Comparison of ENCODE assay signal across 8 cellular contexts in the genomic region with DNA sequence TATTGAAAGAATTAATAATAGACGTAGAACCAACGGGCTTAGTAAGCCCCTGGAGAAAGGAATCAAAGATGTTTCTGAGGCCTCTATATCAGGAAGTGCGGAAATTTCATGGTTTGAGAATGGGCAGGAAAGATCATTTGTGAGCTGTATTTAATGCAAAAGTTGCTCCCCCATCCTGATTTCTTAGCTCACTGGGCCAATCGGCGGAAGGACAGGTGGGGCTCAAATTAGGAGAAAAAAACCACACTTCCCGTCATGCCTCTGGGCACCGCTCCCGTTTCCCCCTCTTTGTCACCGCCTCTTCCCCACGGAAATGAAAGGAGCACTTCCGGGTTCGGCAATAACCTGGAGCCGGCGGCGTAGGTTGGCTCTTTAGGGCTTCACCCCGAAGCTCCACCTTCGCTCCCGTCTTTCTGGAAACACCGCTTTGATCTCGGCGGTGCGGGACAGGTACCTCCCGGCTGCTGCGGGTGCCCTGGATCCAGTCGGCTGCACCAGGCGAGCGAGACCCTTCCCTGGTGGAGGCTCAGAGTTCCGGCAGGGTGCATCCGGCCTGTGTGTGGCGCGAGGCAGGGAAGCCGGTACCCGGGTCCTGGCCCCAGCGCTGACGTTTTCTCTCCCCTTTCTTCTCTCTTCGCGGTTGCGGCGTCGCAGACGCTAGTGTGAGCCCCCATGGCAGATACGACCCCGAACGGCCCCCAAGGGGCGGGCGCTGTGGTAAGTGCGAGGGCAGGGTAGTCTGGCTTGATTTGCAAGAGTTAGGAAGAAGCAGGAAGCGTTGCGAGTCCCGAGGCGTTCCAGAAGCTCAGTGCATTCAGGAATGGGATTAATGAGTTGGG. TPM values are rescaled to one million over a fixed set of nuclear protein-coding genes. Genes with fewer than 3 reads are reported as not detected.
DNase-seq lines count a peak whose midpoint lies in the region; ATAC-seq and TF ChIP-seq lines count a peak whose summit lies in the region.

A gene with protein sequence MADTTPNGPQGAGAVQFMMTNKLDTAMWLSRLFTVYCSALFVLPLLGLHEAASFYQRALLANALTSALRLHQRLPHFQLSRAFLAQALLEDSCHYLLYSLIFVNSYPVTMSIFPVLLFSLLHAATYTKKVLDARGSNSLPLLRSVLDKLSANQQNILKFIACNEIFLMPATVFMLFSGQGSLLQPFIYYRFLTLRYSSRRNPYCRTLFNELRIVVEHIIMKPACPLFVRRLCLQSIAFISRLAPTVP (plus strand): TSS at position 617 of the 839 bp plus-strand sequence. CDS start 56 bp downstream, at position 673.

- peak within 1 kb of the TSS; percentile 99 for H3K4me3 Mint-ChIP-seq in chondrocyte (ENCODE audit: unreplicated experiment)

- H3K4me1 Mint-ChIP-seq in chondrocyte (ENCODE audit: low read depth): peaks cover 30% of the 10 kb centered on the region

- TF ChIP-seq POLR2A in GM19193 (IDR thresholded peaks at IDR 0.05; ENCODE audit: extremely low read depth, insufficient read depth, insufficient read length): peak; percentile 87

- H3K27ac Mint-ChIP-seq in chondrocyte (ENCODE audit: unreplicated experiment): peak within 1 kb of the TSS; percentile 93

- DNase-seq in Ammon's horn (ENCODE audit: low spot score): peak; percentile 94
- peak; percentile 87 for DNase-seq in NCI-H510A treated with DMSO at 0.1 percent for 48 hours (lab: John Stamatoyannopoulos, UW)
- peak; percentile 59 to 68 for DNase-seq in activated CD4-positive, alpha-beta T cell treated with anti-CD3 and anti-CD28 coated beads for 24 hours (ENCODE audit: low read depth in 2 of 2)
- DNase-seq in chondrocyte (ENCODE audit: low spot score): no peak
- DNase-seq in kidney glomerular epithelial cell (lab: John Stamatoyannopoulos, UW): peak; percentile 64
- DNase-seq in stimulated activated CD4-positive, alpha-beta T cell treated with anti-CD3 and anti-CD28 coated beads, Interleukin-1b, Interleukin-23, amount 100 ng/mL, for 1 hour (ENCODE audit: low read depth in 2 of 2): peak; percentile 33 to 53

- H3K27me3 Mint-ChIP-seq in chondrocyte (ENCODE audit: low read depth): peaks cover 14% of the 10 kb centered on the region

- TF ChIP-seq CTCF in chondrocyte (IDR thresholded peaks at IDR 0.05): peak; percentile 54

- H3K36me3 Mint-ChIP-seq in chondrocyte (ENCODE audit: low read depth): peaks cover 3% of the 10 kb centered on the region

- H3K9me3 Mint-ChIP-seq in chondrocyte (ENCODE audit: low read depth): peaks cover 4% of the 10 kb centered on the region

- ATAC-seq in HG03439 (IDR thresholded peaks at IDR 0.05; ENCODE audit: unreplicated experiment): peak; percentile 94

RNA-seq across cellular contexts. Expression of the gene that starts here (rescaled TPM):
- total RNA-seq in chondrocyte: 49.9 to 53.1 TPM (median 50.8 TPM) in 3 replicates
